In genomic region chr11:65880844-65881421, GRCh38 we compare ENCODE assay signal across 17 cellular contexts. TPM values are rescaled to one million over a fixed set of nuclear protein-coding genes. Genes with fewer than 3 reads are reported as not detected.
DNase-seq lines count a peak whose midpoint lies in the region; ATAC-seq and TF ChIP-seq lines count a peak whose summit lies in the region.
"Had no signal": no experiment of that assay in that cellular context is flagged by ENCODE, and none has a peak within 500 bp of the region (broad histone marks: within the 10 kb centered on the region; RNA-seq: fewer than 3 reads in every experiment).

No MANE protein-coding gene starts in this region.

- H3K4me1 Mint-ChIP-seq in HFFc6 (ENCODE audit: low read depth): peaks cover 24% of the 10 kb centered on the region
- H3K4me1 Mint-ChIP-seq in activated CD8-positive, alpha-beta T cell treated with anti-CD3 and anti-CD28 coated beads for 36 hours (ENCODE audit: low read depth): peaks cover 62% of the 10 kb centered on the region
- H3K4me1 Mint-ChIP-seq in naive thymus-derived CD8-positive, alpha-beta T cell: peaks cover 22 to 86% (median 65%) of the 10 kb centered on the region in 4 donors

- peak; percentile 35 for ATAC-seq in activated CD8-positive, alpha-beta T cell treated with anti-CD3 and anti-CD28 coated beads for 36 hours
- no peak for ATAC-seq in naive thymus-derived CD8-positive, alpha-beta T cell
- ATAC-seq in GM18511 (IDR thresholded peaks at IDR 0.05; ENCODE audit: unreplicated experiment): no peak
- ATAC-seq: gastroesophageal sphincter had no signal

- no peaks in the 10 kb centered on the region for H3K9me3 Mint-ChIP-seq in HFFc6
- no peaks in the 10 kb centered on the region for H3K9me3 Mint-ChIP-seq in activated CD8-positive, alpha-beta T cell treated with anti-CD3 and anti-CD28 coated beads for 36 hours
- H3K9me3 Mint-ChIP-seq in naive thymus-derived CD8-positive, alpha-beta T cell: no peaks in the 10 kb centered on the region

- peak overlapping the region; percentile 71 for H3K27ac Mint-ChIP-seq in HFFc6
- H3K27ac Mint-ChIP-seq in activated CD8-positive, alpha-beta T cell treated with anti-CD3 and anti-CD28 coated beads for 36 hours: peak overlapping the region; percentile 91
- peak overlapping the region; percentile 86 to 95 (median 92) for H3K27ac Mint-ChIP-seq in naive thymus-derived CD8-positive, alpha-beta T cell

- POLR2A ChIA-PET in activated CD8-positive, alpha-beta T cell treated with anti-CD3 and anti-CD28 coated beads for 36 hours (lab: Charles Lee): interaction anchor here (1.4 to 28.1 kb wide), 3 partner anchors 9 to 168 kb away, joined by 3 to 560 read pairs (median 40); partner anchors contain the start of genes CCDC85B, CFL1, EFEMP2 and FIBP
- POLR2A ChIA-PET in naive thymus-derived CD8-positive, alpha-beta T cell (lab: Charles Lee): interaction anchor here (0.7 to 16.8 kb wide), 6 partner anchors 9 to 169 kb away, joined by 3 to 405 read pairs (median 18); partner anchors contain the start of genes CCDC85B, CFL1, FIBP and KAT5

- H3K36me3 Mint-ChIP-seq in HFFc6 (ENCODE audit: low read depth): peaks cover 8% of the 10 kb centered on the region
- H3K36me3 Mint-ChIP-seq in activated CD8-positive, alpha-beta T cell treated with anti-CD3 and anti-CD28 coated beads for 36 hours (ENCODE audit: low read depth): peaks cover 20% of the 10 kb centered on the region
- peaks cover 0 to 27% (median 2%) of the 10 kb centered on the region in 3 donors for H3K36me3 Mint-ChIP-seq in naive thymus-derived CD8-positive, alpha-beta T cell

- H3K4me3 Mint-ChIP-seq in HFFc6: no peak overlapping the region; the same call in 1 of the 2 replicates
- H3K4me3 Mint-ChIP-seq in activated CD8-positive, alpha-beta T cell treated with anti-CD3 and anti-CD28 coated beads for 36 hours: peak overlapping the region; percentile 89
- H3K4me3 Mint-ChIP-seq in naive thymus-derived CD8-positive, alpha-beta T cell: peak overlapping the region; percentile 80 to 89 (median 84)

- H3K27me3 Mint-ChIP-seq in HFFc6 (ENCODE audit: insufficient read depth): peaks cover 7% of the 10 kb centered on the region
- no peaks in the 10 kb centered on the region for H3K27me3 Mint-ChIP-seq in activated CD8-positive, alpha-beta T cell treated with anti-CD3 and anti-CD28 coated beads for 36 hours
- no peaks in the 10 kb centered on the region for H3K27me3 Mint-ChIP-seq in naive thymus-derived CD8-positive, alpha-beta T cell

- intact Hi-C loops in activated CD8-positive, alpha-beta T cell treated with anti-CD3 and anti-CD28 coated beads for 36 hours (cut with micrococcal nuclease): no loop called here

- CTCF ChIA-PET in activated CD8-positive, alpha-beta T cell treated with anti-CD3 and anti-CD28 coated beads for 36 hours (lab: Charles Lee): interaction anchor here (1.1 to 6.6 kb wide), 4 partner anchors 8 to 107 kb away, joined by 4 to 43 read pairs (median 15); partner anchors contain the start of genes CCDC85B, FIBP and MUS81

- peak; percentile 77 for DNase-seq in NK-92 treated with Interleukin-12 subunit alpha and Interleukin-12 subunit beta, amount 100 ng/mL, for 24 hours (lab: John Stamatoyannopoulos, UW)
- DNase-seq in NK-92 (lab: John Stamatoyannopoulos, UW; ENCODE audit: unreplicated experiment) (no peak), HFFc6 (no peak), AML-193 (lab: John Stamatoyannopoulos, UW) (no peak), RKO (ENCODE audit: low spot score) (no peak)
- peak; percentile 56 for DNase-seq in activated CD8-positive, alpha-beta T cell treated with anti-CD3 and anti-CD28 coated beads for 36 hours
- DNase-seq in naive thymus-derived CD8-positive, alpha-beta T cell: no peak
- DNase-seq: cerebellar nuclear complex, COR-L47, HCEC 1CT, Kasumi-1, NCI-H1930, small intestine, WERI-Rb-1 had no signal

- no peak for TF ChIP-seq CTCF in HFFc6 (IDR thresholded peaks at IDR 0.05)
- no peak for TF ChIP-seq CTCF in activated CD8-positive, alpha-beta T cell treated with anti-CD3 and anti-CD28 coated beads for 36 hours (IDR thresholded peaks at IDR 0.05)

RNA-seq across cellular contexts. Expression of gene CTSW, which starts 1.3 kb away (rescaled TPM):
- total RNA-seq in HFFc6 (2021; fragmentation: NEBNext Ultra II Directional; extraction: Animal tissue kit (Norgen Biotek cat#: 25700)): under 1 TPM in 4 of 6 experiments, not detected in 2; 0.11 to 0.22 (median 0.14) TPM
- total RNA-seq in activated CD8-positive, alpha-beta T cell treated with anti-CD3 and anti-CD28 coated beads for 36 hours: 100 to 1,000 TPM; 124 to 126 TPM
- 10 to 100 TPM; 52.1 to 52.6 TPM for total RNA-seq in naive thymus-derived CD8-positive, alpha-beta T cell
- 100 to 1,000 TPM; 255 to 495 (median 475) TPM for polyA plus RNA-seq in naive thymus-derived CD8-positive, alpha-beta T cell
- total RNA-seq: endothelial cell of umbilical vein had no signal
- polyA plus RNA-seq: endothelial cell of umbilical vein had no signal

RNA-seq across cellular contexts. Expression of gene FIBP, which starts 7.3 kb away (rescaled TPM):
- 100 to 1,000 TPM; 117 to 145 (median 135) TPM for total RNA-seq in HFFc6 (2021; fragmentation: NEBNext Ultra II Directional; extraction: Animal tissue kit (Norgen Biotek cat#: 25700))
- total RNA-seq in activated CD8-positive, alpha-beta T cell treated with anti-CD3 and anti-CD28 coated beads for 36 hours: 10 to 100 TPM; 78.8 to 79.9 TPM
- 10 to 100 TPM; 33.0 to 35.6 TPM for total RNA-seq in naive thymus-derived CD8-positive, alpha-beta T cell
- polyA plus RNA-seq in naive thymus-derived CD8-positive, alpha-beta T cell: 10 to 100 TPM; 74.9 to 97.6 (median 86.0) TPM

RNA-seq across cellular contexts. Expression of gene EFEMP2, which starts 8.3 kb away (rescaled TPM):
- 100 to 1,000 TPM; 318 to 359 (median 329) TPM for total RNA-seq in HFFc6 (2021; fragmentation: NEBNext Ultra II Directional; extraction: Animal tissue kit (Norgen Biotek cat#: 25700))
- 10 to 100 TPM; 17.1 to 18.0 TPM for total RNA-seq in activated CD8-positive, alpha-beta T cell treated with anti-CD3 and anti-CD28 coated beads for 36 hours
- total RNA-seq in naive thymus-derived CD8-positive, alpha-beta T cell: 10 to 100 TPM; 15.2 to 16.9 TPM
- polyA plus RNA-seq in naive thymus-derived CD8-positive, alpha-beta T cell: 1 to 10 TPM in 2 of 3 donors, not detected in 1; 1.8 to 2.5 TPM

RNA-seq across cellular contexts. Expression of gene CCDC85B, which starts 9.5 kb away (rescaled TPM):
- 100 to 1,000 TPM in 2 of 6 experiments, 10 to 100 TPM in 4; 78.9 to 112 (median 87.7) TPM for total RNA-seq in HFFc6 (2021; fragmentation: NEBNext Ultra II Directional; extraction: Animal tissue kit (Norgen Biotek cat#: 25700))
- total RNA-seq in activated CD8-positive, alpha-beta T cell treated with anti-CD3 and anti-CD28 coated beads for 36 hours: 10 to 100 TPM; 68.8 to 72.4 TPM
- 10 to 100 TPM; 25.8 to 29.5 TPM for total RNA-seq in naive thymus-derived CD8-positive, alpha-beta T cell
- 10 to 100 TPM; 77.2 to 83.6 (median 83.0) TPM for polyA plus RNA-seq in naive thymus-derived CD8-positive, alpha-beta T cell

RNA-seq across cellular contexts. Expression of gene FOSL1, which starts 19.3 kb away (rescaled TPM):
- 100 to 1,000 TPM; 134 to 275 (median 234) TPM for total RNA-seq in HFFc6 (2021; fragmentation: NEBNext Ultra II Directional; extraction: Animal tissue kit (Norgen Biotek cat#: 25700))
- total RNA-seq in activated CD8-positive, alpha-beta T cell treated with anti-CD3 and anti-CD28 coated beads for 36 hours: 10 to 100 TPM in 1 of 2 experiments, 1 to 10 TPM in 1; 9.9 to 10.2 TPM
- total RNA-seq in naive thymus-derived CD8-positive, alpha-beta T cell: not detected
- under 1 TPM in 2 of 3 donors, not detected in 1; 0.17 to 0.22 TPM for polyA plus RNA-seq in naive thymus-derived CD8-positive, alpha-beta T cell

Comparison
In these comparisons a context has a peak if more than half of its experiments do, and no peak if none do; other contexts are left out.
1. DNase-seq: peak in NK-92 treated with Interleukin-12 subunit alpha and Interleukin-12 subunit beta, amount 100 ng/mL, for 24 hours (single experiment) and activated CD8-positive, alpha-beta T cell treated with anti-CD3 and anti-CD28 coated beads for 36 hours (single experiment); none in NK-92 (single experiment), HFFc6 (single experiment), naive thymus-derived CD8-positive, alpha-beta T cell (0 of 10), AML-193 (0 of 2) and RKO (single experiment).
2. RNA of gene CTSW, which starts 1.3 kb away (total RNA-seq): 124 to 126 TPM in activated CD8-positive, alpha-beta T cell treated with anti-CD3 and anti-CD28 coated beads for 36 hours and 52.1 to 52.6 TPM in naive thymus-derived CD8-positive, alpha-beta T cell; 0.11 to 0.22 TPM in HFFc6; every median in the first group is over 10 times any median in the second.
3. RNA of gene EFEMP2, which starts 8.3 kb away (total RNA-seq): 318 to 359 TPM in HFFc6; 17.1 to 18.0 TPM in activated CD8-positive, alpha-beta T cell treated with anti-CD3 and anti-CD28 coated beads for 36 hours and 15.2 to 16.9 TPM in naive thymus-derived CD8-positive, alpha-beta T cell; every median in the first group is over 10 times any median in the second.
4. Peak in every context shown above with its lines, with median percentiles within 50 percentile points of each other: H3K27ac Mint-ChIP-seq.